ENCODE assay signal across 8 cellular contexts in the genomic region with DNA sequence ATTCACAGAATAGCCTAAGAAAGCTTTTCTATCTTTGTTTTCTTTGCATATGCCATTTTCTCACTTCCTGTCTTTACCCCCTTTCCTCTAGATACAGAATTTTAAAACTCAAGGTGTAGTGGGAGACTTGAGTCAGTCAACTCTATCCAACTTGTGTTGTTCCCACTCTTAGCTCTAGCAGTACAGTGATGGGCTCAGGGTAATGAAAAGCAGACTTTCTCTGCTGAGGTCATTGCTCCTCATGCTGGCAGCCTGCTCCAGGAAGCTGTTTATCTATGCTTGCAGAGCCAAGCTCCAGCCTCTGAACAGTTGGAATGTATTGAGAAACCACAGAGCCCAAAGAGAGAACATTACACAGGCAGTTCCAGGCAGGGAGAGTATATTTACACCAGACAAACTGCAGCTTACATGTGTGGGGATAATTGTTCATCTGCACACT.
A peak's percentile ranks its signal among the peaks of the same experiment; 100 is the strongest.
DNase-seq lines count a peak whose midpoint lies in the region; ATAC-seq, FAIRE-seq and TF ChIP-seq lines count a peak whose summit lies in the region.

No MANE protein-coding gene starts in this region.

- TF ChIP-seq EP300 in A549 (IDR thresholded peaks at IDR 0.05): no peak

- no peak for FAIRE-seq in A549 (lab: Jason Lieb, UNC)

- intact Hi-C loops in dorsolateral prefrontal cortex (cut with DNase I): loop anchor here (2.0 to 10.0 kb wide), 3 partner anchors 68 to 140 kb away; a partner anchor contains a TSS

- no peak overlapping the region for H3K27ac ChIP-seq in A549
- H3K27ac ChIP-seq in dorsolateral prefrontal cortex: peak overlapping the region; percentile 8 to 93 (median 78)

- no peaks in the 10 kb centered on the region for H3K27me3 ChIP-seq in dorsolateral prefrontal cortex

- TF ChIP-seq CTCF in A549 (IDR thresholded peaks at IDR 0.05): no peak
- peak in 13 of 56 donors; percentile 9 to 36 (median 19) for TF ChIP-seq CTCF in dorsolateral prefrontal cortex (IDR thresholded peaks at IDR 0.05 in 54 of 56, conservative IDR thresholded peaks at IDR 0.05 in 2 of 56; ENCODE audit: low read depth in 1 of 56, partially characterized antibody in 56 of 56)

- H3K9me3 ChIP-seq in A549: no peaks in the 10 kb centered on the region

- peaks cover 7% of the 10 kb centered on the region; the same call in 1 of the 3 replicates for H3K4me1 ChIP-seq in A549

- no peak overlapping the region for H3K4me2 ChIP-seq in A549

- no peak for TF ChIP-seq POLR2A in A549 (IDR thresholded peaks at IDR 0.05; ENCODE audit: low read length)

- POLR2A ChIA-PET in A549 (lab: Yijun Ruan, JAX): no interaction called here

- H3K4me3 ChIP-seq in A549 (no peak overlapping the region), dorsolateral prefrontal cortex (peak overlapping the region in 2 of 59 donors; percentile 19 to 20)

- peak in 1 of 2 experiments; percentile 19 for DNase-seq in A549 (ENCODE audit: low read depth in 1 of 2, low spot score in 1 of 2)
- DNase-seq in OCI-M1 (lab: John Stamatoyannopoulos, UW): peak; percentile 96
- DNase-seq in dorsolateral prefrontal cortex: peak; percentile 30 to 76 (median 66)
- peak; percentile 90 for DNase-seq in medulla oblongata (ENCODE audit: extremely low spot score)
- DNase-seq in NCI-H1105 treated with DMSO at 0.1 percent for 48 hours (lab: John Stamatoyannopoulos, UW): no peak
- no peak for DNase-seq in T-helper 9 cell

- no peak for TF ChIP-seq RAD21 in A549 (conservative IDR thresholded peaks at IDR 0.05 in 1 of 2, IDR thresholded peaks at IDR 0.05 in 1 of 2)

- ATAC-seq in A549: peak; percentile 59 to 73
- peak; percentile 57 for ATAC-seq in GM21529 (IDR thresholded peaks at IDR 0.05; ENCODE audit: unreplicated experiment)
- ATAC-seq in HG03342 (IDR thresholded peaks at IDR 0.05; ENCODE audit: unreplicated experiment): no peak

- CTCF ChIA-PET in A549 (lab: Yijun Ruan, JAX): interaction anchor here (0.7 to 1.8 kb wide), 3 partner anchors 38 to 63 kb away, joined by 3 to 4 read pairs (median 4); no protein-coding TSS in a partner anchor

TF ChIP-seq in A549, 52 proteins besides CTCF, POLR2A, EP300 and RAD21:
- no peak for TF ChIP-seq EHMT2 (IDR thresholded peaks at IDR 0.05; ENCODE audit: low read depth)
- TF ChIP-seq SMC3 (IDR thresholded peaks at IDR 0.05): no peak
- no peak for TF ChIP-seq ZC3H11A (IDR thresholded peaks at IDR 0.05)
- TF ChIP-seq, protein P1, sequence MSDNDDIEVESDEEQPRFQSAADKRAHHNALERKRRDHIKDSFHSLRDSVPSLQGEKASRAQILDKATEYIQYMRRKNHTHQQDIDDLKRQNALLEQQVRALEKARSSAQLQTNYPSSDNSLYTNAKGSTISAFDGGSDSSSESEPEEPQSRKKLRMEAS (IDR thresholded peaks at IDR 0.05): no peak
- no peak for TF ChIP-seq RNF2 (IDR thresholded peaks at IDR 0.05; ENCODE audit: borderline replicate concordance, low read depth)
- no peak for TF ChIP-seq CEBPB (IDR thresholded peaks at IDR 0.05)
- no peak for TF ChIP-seq CHD2 (IDR thresholded peaks at IDR 0.05; ENCODE audit: low read length, partially characterized antibody)
- no peak for TF ChIP-seq JUNB (IDR thresholded peaks at IDR 0.05)
- TF ChIP-seq FOSL2 (IDR thresholded peaks at IDR 0.05): no peak
- TF ChIP-seq FOSL2 (CRISPR knock-in tag; IDR thresholded peaks at IDR 0.05): no peak
- TF ChIP-seq, protein P2, sequence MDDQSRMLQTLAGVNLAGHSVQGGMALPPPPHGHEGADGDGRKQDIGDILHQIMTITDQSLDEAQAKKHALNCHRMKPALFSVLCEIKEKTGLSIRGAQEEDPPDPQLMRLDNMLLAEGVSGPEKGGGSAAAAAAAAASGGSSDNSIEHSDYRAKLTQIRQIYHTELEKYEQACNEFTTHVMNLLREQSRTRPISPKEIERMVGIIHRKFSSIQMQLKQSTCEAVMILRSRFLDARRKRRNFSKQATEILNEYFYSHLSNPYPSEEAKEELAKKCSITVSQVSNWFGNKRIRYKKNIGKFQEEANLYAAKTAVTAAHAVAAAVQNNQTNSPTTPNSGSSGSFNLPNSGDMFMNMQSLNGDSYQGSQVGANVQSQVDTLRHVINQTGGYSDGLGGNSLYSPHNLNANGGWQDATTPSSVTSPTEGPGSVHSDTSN (IDR thresholded peaks at IDR 0.05): no peak
- no peak for TF ChIP-seq FOSB (CRISPR knock-in tag; IDR thresholded peaks at IDR 0.05)
- TF ChIP-seq ZSCAN20 (CRISPR knock-in tag; IDR thresholded peaks at IDR 0.05): no peak
- no peak for TF ChIP-seq CHD4 (IDR thresholded peaks at IDR 0.05; ENCODE audit: borderline replicate concordance)
- TF ChIP-seq, protein P3, sequence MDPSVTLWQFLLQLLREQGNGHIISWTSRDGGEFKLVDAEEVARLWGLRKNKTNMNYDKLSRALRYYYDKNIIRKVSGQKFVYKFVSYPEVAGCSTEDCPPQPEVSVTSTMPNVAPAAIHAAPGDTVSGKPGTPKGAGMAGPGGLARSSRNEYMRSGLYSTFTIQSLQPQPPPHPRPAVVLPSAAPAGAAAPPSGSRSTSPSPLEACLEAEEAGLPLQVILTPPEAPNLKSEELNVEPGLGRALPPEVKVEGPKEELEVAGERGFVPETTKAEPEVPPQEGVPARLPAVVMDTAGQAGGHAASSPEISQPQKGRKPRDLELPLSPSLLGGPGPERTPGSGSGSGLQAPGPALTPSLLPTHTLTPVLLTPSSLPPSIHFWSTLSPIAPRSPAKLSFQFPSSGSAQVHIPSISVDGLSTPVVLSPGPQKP (IDR thresholded peaks at IDR 0.05; ENCODE audit: low read depth, low read length): no peak
- TF ChIP-seq HDAC2 (IDR thresholded peaks at IDR 0.05): no peak
- no peak for TF ChIP-seq SREBF2 (IDR thresholded peaks at IDR 0.05)
- no peak for TF ChIP-seq NR3C1 (IDR thresholded peaks at IDR 0.05)
- TF ChIP-seq, protein P4, sequence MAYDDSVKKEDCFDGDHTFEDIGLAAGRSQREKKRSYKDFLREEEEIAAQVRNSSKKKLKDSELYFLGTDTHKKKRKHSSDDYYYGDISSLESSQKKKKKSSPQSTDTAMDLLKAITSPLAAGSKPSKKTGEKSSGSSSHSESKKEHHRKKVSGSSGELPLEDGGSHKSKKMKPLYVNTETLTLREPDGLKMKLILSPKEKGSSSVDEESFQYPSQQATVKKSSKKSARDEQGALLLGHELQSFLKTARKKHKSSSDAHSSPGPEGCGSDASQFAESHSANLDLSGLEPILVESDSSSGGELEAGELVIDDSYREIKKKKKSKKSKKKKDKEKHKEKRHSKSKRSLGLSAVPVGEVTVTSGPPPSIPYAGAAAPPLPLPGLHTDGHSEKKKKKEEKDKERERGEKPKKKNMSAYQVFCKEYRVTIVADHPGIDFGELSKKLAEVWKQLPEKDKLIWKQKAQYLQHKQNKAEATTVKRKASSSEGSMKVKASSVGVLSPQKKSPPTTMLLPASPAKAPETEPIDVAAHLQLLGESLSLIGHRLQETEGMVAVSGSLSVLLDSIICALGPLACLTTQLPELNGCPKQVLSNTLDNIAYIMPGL (CRISPR knock-in tag; IDR thresholded peaks at IDR 0.05; ENCODE audit: borderline replicate concordance): no peak
- TF ChIP-seq HOXB13 (CRISPR knock-in tag; IDR thresholded peaks at IDR 0.05; ENCODE audit: low read depth): no peak

Comparison
In these comparisons a context has a peak if more than half of its experiments do, and no peak if none do; other contexts are left out.
1. DNase-seq: peak in OCI-M1 (single experiment), dorsolateral prefrontal cortex (10 of 10) and medulla oblongata (single experiment); none in NCI-H1105 treated with DMSO at 0.1 percent for 48 hours (single experiment) and T-helper 9 cell (single experiment).
2. H3K27ac ChIP-seq: peak in dorsolateral prefrontal cortex (59 of 59); none in A549 (0 of 2).